8 cellular contexts compared by ENCODE assay signal in the genomic region with DNA sequence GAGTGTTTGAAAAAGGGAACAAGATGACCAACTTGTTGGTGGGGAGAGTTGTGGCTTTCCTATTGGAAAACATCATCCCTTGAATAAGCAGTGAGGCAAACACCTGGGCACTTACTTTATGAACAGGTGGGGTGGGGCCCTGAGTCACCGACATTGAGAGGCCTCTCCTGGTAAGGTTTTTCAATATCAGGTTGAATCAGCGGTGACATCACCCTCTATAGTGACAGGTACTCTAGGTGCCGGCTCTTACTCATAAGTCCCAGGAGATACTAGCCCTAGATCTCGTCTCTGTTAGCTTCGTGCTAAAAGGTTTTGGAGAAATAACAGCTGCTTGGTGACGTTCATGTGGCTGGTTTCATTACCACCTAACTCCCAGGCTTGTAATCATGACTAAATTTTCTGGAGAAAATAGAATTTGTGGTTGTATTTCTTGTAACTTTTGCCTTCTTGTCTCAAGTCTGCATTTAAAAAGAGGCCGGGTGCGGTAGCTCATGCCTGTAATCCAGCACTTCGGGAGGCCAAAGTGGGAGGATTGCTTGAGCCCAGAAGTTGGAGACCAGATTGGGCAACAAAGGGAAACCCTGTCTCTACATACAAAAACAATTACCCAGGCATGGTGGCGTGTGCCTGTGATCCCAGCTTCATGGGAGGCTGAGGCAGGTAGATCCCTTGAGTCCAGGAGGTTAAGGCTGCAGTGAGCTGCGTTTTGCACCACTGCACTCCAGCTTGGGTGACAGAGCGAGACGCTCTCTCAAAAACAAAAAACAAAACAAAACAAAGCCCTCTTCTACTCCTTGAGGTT. TPM values are rescaled to one million over a fixed set of nuclear protein-coding genes. Genes with fewer than 3 reads are reported as not detected.
DNase-seq lines count a peak whose midpoint lies in the region; ATAC-seq and TF ChIP-seq lines count a peak whose summit lies in the region.

No MANE protein-coding gene starts in this region.

- H3K27me3 Mint-ChIP-seq in Caco-2 (ENCODE audit: insufficient read depth, unreplicated experiment) = no peaks in the 10 kb centered on the region

- WGBS in transverse colon (ENCODE audit: low coverage in 1 of 2), 2 donors = 51% methylated on average over 3 to 13 of the region's 13 CpGs

- CTCF ChIA-PET in Caco-2 (lab: Charles Lee) = no interaction called here

- in situ Hi-C loops in transverse colon (cut with MboI; ENCODE audit: low pct_ligation_motif_present in 1 of 4, low pct_unique_long_range_greater_than_20kb in 1 of 4, low sequenced_read_pairs in 3 of 4) = no loop called here

- H3K36me3 ChIP-seq in Caco-2 (ENCODE audit: control insufficient read depth, insufficient read depth, low read length) = peaks cover 6% of the 10 kb centered on the region
- no peaks in the 10 kb centered on the region for H3K36me3 ChIP-seq in kidney epithelial cell (ENCODE audit: control insufficient read depth, insufficient read depth, low read length)
- no peaks in the 10 kb centered on the region for H3K36me3 ChIP-seq in transverse colon

- H3K36me3 Mint-ChIP-seq in Caco-2 (ENCODE audit: insufficient read depth, unreplicated experiment) = peaks cover 88% of the 10 kb centered on the region

- H3K27ac Mint-ChIP-seq in Caco-2 (ENCODE audit: unreplicated experiment) = peak overlapping the region; percentile 61

- intact Hi-C loops in Caco-2 (cut with micrococcal nuclease; ENCODE audit: unreplicated experiment) = no loop called here
- intact Hi-C loops in transverse colon (cut with DNase I; ENCODE audit: low total_unique reads) = no loop called here

- H3K4me3 Mint-ChIP-seq in Caco-2 (ENCODE audit: unreplicated experiment) = no peak overlapping the region

- TF ChIP-seq CTCF in Caco-2 (IDR thresholded peaks at IDR 0.05; ENCODE audit: insufficient read depth in 1 of 2, low read depth in 1 of 2, low read length in 1 of 2, severe bottlenecking in 1 of 2, unreplicated experiment in 1 of 2) (no peak), kidney epithelial cell (IDR thresholded peaks at IDR 0.05; ENCODE audit: insufficient read depth, low read length, poor library complexity, severe bottlenecking) (no peak), transverse colon (IDR thresholded peaks at IDR 0.05) (no peak)

- H3K27me3 ChIP-seq in Caco-2 (replicated peaks; ENCODE audit: control insufficient read depth, insufficient read depth, low read length) (no peaks in the 10 kb centered on the region), kidney epithelial cell (ENCODE audit: control insufficient read depth, insufficient read depth, low read length) (no peaks in the 10 kb centered on the region), transverse colon (no peaks in the 10 kb centered on the region)

- ATAC-seq in GM19463 (IDR thresholded peaks at IDR 0.05; ENCODE audit: unreplicated experiment) = peak; percentile 52
- peak; percentile 65 for ATAC-seq in HG03469 (IDR thresholded peaks at IDR 0.05; ENCODE audit: unreplicated experiment)

- H3K9me3 Mint-ChIP-seq in Caco-2 (ENCODE audit: unreplicated experiment) = no peaks in the 10 kb centered on the region

- H3K4me3 ChIP-seq in Caco-2 (ENCODE audit: low read depth, low read length) (no peak overlapping the region), kidney epithelial cell (ENCODE audit: low read depth, low read length) (no peak overlapping the region), transverse colon (no peak overlapping the region)

- POLR2A ChIA-PET in Caco-2 (lab: Charles Lee) = interaction anchor here (1.4 kb wide), 1 partner anchor 20 kb away, joined by 5 read pairs; no protein-coding TSS in a partner anchor

- no peak for TF ChIP-seq POLR2A in transverse colon (IDR thresholded peaks at IDR 0.05)

- peak overlapping the region; percentile 86 to 91 (median 89) for H3K27ac ChIP-seq in transverse colon

- TSS peak; percentile 7 for BruUV-seq in Caco-2 (replicated peaks; lab: Mats Ljungman, UMichigan)

- DNase-seq in Caco-2 (peak; percentile 52 to 68), kidney epithelial cell (ENCODE audit: low read depth) (peak; percentile 75), transverse colon (peak; percentile 83), GF-D8 (lab: John Stamatoyannopoulos, UW) (no peak)
- peak; percentile 58 to 62 for DNase-seq in activated CD4-positive, alpha-beta T cell treated with anti-CD3 and anti-CD28 coated beads for 24 hours (ENCODE audit: low read depth in 2 of 2)
- DNase-seq in central memory CD4-positive, alpha-beta T cell = no peak

- no peak for TF ChIP-seq EP300 in transverse colon (IDR thresholded peaks at IDR 0.05; ENCODE audit: low read depth)

- peaks cover 44% of the 10 kb centered on the region for H3K4me1 Mint-ChIP-seq in Caco-2 (ENCODE audit: low read depth, unreplicated experiment)

- peaks cover 58% of the 10 kb centered on the region for H3K4me1 ChIP-seq in Caco-2
- peaks cover 5 to 64% (median 38%) of the 10 kb centered on the region in 4 donors for H3K4me1 ChIP-seq in transverse colon

- no peaks in the 10 kb centered on the region for H3K9me3 ChIP-seq in Caco-2
- H3K9me3 ChIP-seq in transverse colon = no peaks in the 10 kb centered on the region

RNA-seq across cellular contexts. Expression of gene CDH1, which starts 19.4 kb away (rescaled TPM):
- total RNA-seq in Caco-2 (2022) (712 and 783 TPM in 2 replicates), kidney epithelial cell (84.4 and 85.8 TPM in 2 replicates), transverse colon (100 to 1,000 TPM; 190 to 551 (median 434) TPM)

Comparison
In these comparisons a context has a peak if more than half of its experiments do, and no peak if none do; other contexts are left out.
1. DNase-seq: peak in Caco-2 (2 of 2), activated CD4-positive, alpha-beta T cell treated with anti-CD3 and anti-CD28 coated beads for 24 hours (2 of 2), kidney epithelial cell (single experiment) and transverse colon (single experiment); none in GF-D8 (single experiment) and central memory CD4-positive, alpha-beta T cell (single experiment).